In the genomic region with DNA sequence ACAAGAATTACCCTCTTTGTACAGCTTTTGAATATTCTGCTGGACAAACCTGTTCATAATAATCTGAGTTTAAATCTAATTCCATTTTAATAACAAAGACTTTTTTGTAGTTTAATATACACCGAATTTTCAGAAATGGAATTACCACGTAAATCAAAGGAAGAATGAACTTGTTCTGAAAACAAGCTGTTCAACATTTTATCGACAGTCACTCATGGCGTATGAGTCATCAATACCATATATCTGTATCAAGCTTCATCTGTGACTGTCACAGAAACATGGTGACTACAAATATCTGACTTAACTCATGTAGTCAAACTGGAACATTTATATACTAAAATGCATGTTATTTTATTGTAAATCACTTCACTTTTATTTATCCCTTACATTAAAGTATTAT, we compare ENCODE assay signal across 21 cellular contexts.
"Had no signal": no experiment of that assay in that cellular context is flagged by ENCODE, and none has a peak within 500 bp of the region (broad histone marks: within the 10 kb centered on the region; RNA-seq: fewer than 3 reads in every experiment).

No MANE protein-coding gene starts in this region.

- H2AFZ ChIP-seq: neural progenitor cell had no signal

- H3K4me1 Mint-ChIP-seq: neural progenitor cell had no signal

- ATAC-seq: gastroesophageal sphincter; left lung; lower lobe of right lung; natural killer cell treated with Interleukin-12 subunit alpha and Interleukin-12 subunit beta and Interleukin-15 and Interleukin-18, amount 100 ng/mL, for 72 hours; stimulated activated memory B cell treated with anti-CD40 and anti-IgM and Interleukin-4, amounts not matched to agents 10 μg/mL and 1 μg/mL and 100 μg/mL, for 72 hours had no signal

- H3K27ac Mint-ChIP-seq: neural progenitor cell; stimulated activated memory B cell treated with anti-CD40 and anti-IgM and Interleukin-4, amounts not matched to agents 10 μg/mL and 1 μg/mL and 100 μg/mL, for 72 hours; stimulated activated naive CD8-positive, alpha-beta T cell treated with anti-CD3 and anti-CD28 coated beads, Interleukin-15, Interleukin-2, amounts not matched to agents 100 ng/mL and 50 ng/mL, for 24 hours had no signal

- H3K9me3 ChIP-seq: esophagus muscularis mucosa, gastroesophageal sphincter, left lung, lower lobe of right lung, ovary, right atrium auricular region, tibial nerve had no signal

- H3K4me2 ChIP-seq: neural progenitor cell had no signal

- H3K36me3 Mint-ChIP-seq: natural killer cell treated with Interleukin-12 subunit alpha and Interleukin-12 subunit beta and Interleukin-15 and Interleukin-18, amount 100 ng/mL, for 72 hours had no signal

- H3K9me3 Mint-ChIP-seq: natural killer cell treated with Interleukin-12 subunit alpha and Interleukin-12 subunit beta and Interleukin-15 and Interleukin-18, amount 100 ng/mL, for 72 hours; neural progenitor cell; stimulated activated memory B cell treated with anti-CD40 and anti-IgM and Interleukin-4, amounts not matched to agents 10 μg/mL and 1 μg/mL and 100 μg/mL, for 72 hours; stimulated activated naive CD8-positive, alpha-beta T cell treated with anti-CD3 and anti-CD28 coated beads, Interleukin-15, Interleukin-2, amounts not matched to agents 100 ng/mL and 50 ng/mL, for 24 hours had no signal

- H3K9ac ChIP-seq: neural progenitor cell had no signal

- H3K27me3 Mint-ChIP-seq: natural killer cell treated with Interleukin-12 subunit alpha and Interleukin-12 subunit beta and Interleukin-15 and Interleukin-18, amount 100 ng/mL, for 72 hours; stimulated activated memory B cell treated with anti-CD40 and anti-IgM and Interleukin-4, amounts not matched to agents 10 μg/mL and 1 μg/mL and 100 μg/mL, for 72 hours; stimulated activated naive CD8-positive, alpha-beta T cell treated with anti-CD3 and anti-CD28 coated beads, Interleukin-15, Interleukin-2, amounts not matched to agents 100 ng/mL and 50 ng/mL, for 24 hours had no signal

- DNase-seq: cortex of kidney; dorsolateral prefrontal cortex; effector CD8-positive, alpha-beta T cell; glutamatergic neuron; islet precursor cell; left lung; lower lobe of right lung; mesenchymal stem cell; midbrain; nucleus accumbens; ovary; stimulated activated CD4-positive, alpha-beta T cell treated with anti-CD3 and anti-CD28 coated beads, Interleukin-4, amount 100 ng/mL, for 1 hour had no signal

- H3K4me3 ChIP-seq: dorsolateral prefrontal cortex, esophagus muscularis mucosa, gastroesophageal sphincter, left lung, lower lobe of right lung, neural progenitor cell, ovary, right atrium auricular region, tibial nerve had no signal

- H3K27ac ChIP-seq: dorsolateral prefrontal cortex, epithelial cell of prostate, esophagus muscularis mucosa, gastroesophageal sphincter, left lung, lower lobe of right lung, neural progenitor cell, ovary, right atrium auricular region, tibial nerve had no signal

- H3K4me3 Mint-ChIP-seq: natural killer cell treated with Interleukin-12 subunit alpha and Interleukin-12 subunit beta and Interleukin-15 and Interleukin-18, amount 100 ng/mL, for 72 hours; neural progenitor cell; stimulated activated memory B cell treated with anti-CD40 and anti-IgM and Interleukin-4, amounts not matched to agents 10 μg/mL and 1 μg/mL and 100 μg/mL, for 72 hours; stimulated activated naive CD8-positive, alpha-beta T cell treated with anti-CD3 and anti-CD28 coated beads, Interleukin-15, Interleukin-2, amounts not matched to agents 100 ng/mL and 50 ng/mL, for 24 hours had no signal

- H3K36me3 ChIP-seq: esophagus muscularis mucosa, gastroesophageal sphincter, left lung, lower lobe of right lung, neural progenitor cell, ovary, right atrium auricular region, tibial nerve had no signal

- H3K4me1 ChIP-seq: left lung, lower lobe of right lung, neural progenitor cell, right atrium auricular region had no signal

- H3K27me3 ChIP-seq: dorsolateral prefrontal cortex, esophagus muscularis mucosa, gastroesophageal sphincter, left lung, neural progenitor cell, ovary, right atrium auricular region, tibial nerve had no signal
